9 cellular contexts compared by ENCODE assay signal in genomic region chr10:29392376-29393021, GRCh38.
DNase-seq lines count a peak whose midpoint lies in the region; ATAC-seq and TF ChIP-seq lines count a peak whose summit lies in the region.
"Had no signal": no experiment of that assay in that cellular context is flagged by ENCODE, and none has a peak within 500 bp of the region (broad histone marks: within the 10 kb centered on the region; RNA-seq: fewer than 3 reads in every experiment).

No MANE protein-coding gene starts in this region.

- no peaks in the 10 kb centered on the region for H3K36me3 Mint-ChIP-seq in activated CD4-positive, alpha-beta memory T cell treated with anti-CD3 and anti-CD28 coated beads, Interleukin-2, amount 10 ng/mL, durations not matched to agents 7 days and 5 days (ENCODE audit: low read depth)
- H3K36me3 Mint-ChIP-seq: CD8-positive, alpha-beta memory T cell had no signal

- 26 to 28% methylated on average over 4 of the region's 4 CpGs for WGBS in GM23248 (ENCODE audit: low coverage in 1 of 2, low lambda C conversion rate in 2 of 2, missing lambda C conversion rate in 2 of 2), 2 experiments
- 33 to 40% methylated on average over 4 of the region's 4 CpGs for WGBS in sigmoid colon, 2 donors

- TF ChIP-seq POLR2A in sigmoid colon (IDR thresholded peaks at IDR 0.05), result no peak

- H3F3A ChIP-seq in GM23248 (ENCODE audit: insufficient read depth), result no peaks in the 10 kb centered on the region

- H3K27me3 Mint-ChIP-seq in activated CD4-positive, alpha-beta memory T cell treated with anti-CD3 and anti-CD28 coated beads, Interleukin-2, amount 10 ng/mL, durations not matched to agents 7 days and 5 days, result peaks cover 1% of the 10 kb centered on the region

- H3K27me3 ChIP-seq in GM23248 (replicated peaks; ENCODE audit: insufficient read depth), result peaks cover 32% of the 10 kb centered on the region
- no peaks in the 10 kb centered on the region for H3K27me3 ChIP-seq in left ventricle myocardium inferior (ENCODE audit: low read depth)
- no peaks in the 10 kb centered on the region for H3K27me3 ChIP-seq in sigmoid colon

- no peaks in the 10 kb centered on the region for H3K4me1 Mint-ChIP-seq in activated CD4-positive, alpha-beta memory T cell treated with anti-CD3 and anti-CD28 coated beads, Interleukin-2, amount 10 ng/mL, durations not matched to agents 7 days and 5 days

- H3K9me3 Mint-ChIP-seq in activated CD4-positive, alpha-beta memory T cell treated with anti-CD3 and anti-CD28 coated beads, Interleukin-2, amount 10 ng/mL, durations not matched to agents 7 days and 5 days, result no peaks in the 10 kb centered on the region
- H3K9me3 Mint-ChIP-seq: CD8-positive, alpha-beta memory T cell had no signal

- no peaks in the 10 kb centered on the region for H3K79me2 ChIP-seq in GM23248 (ENCODE audit: insufficient read depth)

- H3K27ac ChIP-seq in GM23248 (no peak overlapping the region), left ventricle myocardium inferior (replicated peaks) (no peak overlapping the region), sigmoid colon (no peak overlapping the region)

- no peaks in the 10 kb centered on the region for H3K36me3 ChIP-seq in GM23248 (ENCODE audit: low read depth)
- H3K36me3 ChIP-seq in left ventricle myocardium inferior, result no peaks in the 10 kb centered on the region
- no peaks in the 10 kb centered on the region for H3K36me3 ChIP-seq in sigmoid colon

- CTCF ChIA-PET in activated CD4-positive, alpha-beta memory T cell treated with anti-CD3 and anti-CD28 coated beads, Interleukin-2, amount 10 ng/mL, durations not matched to agents 7 days and 5 days (lab: Charles Lee), result interaction anchor here (1.3 to 2.8 kb wide), 4 partner anchors 9 to 54 kb away, joined by 3 to 13 read pairs (median 10); no protein-coding TSS in a partner anchor

- H3K4me1 ChIP-seq in GM23248 (ENCODE audit: insufficient read depth) (no peaks in the 10 kb centered on the region), left ventricle myocardium inferior (no peaks in the 10 kb centered on the region), sigmoid colon (no peaks in the 10 kb centered on the region)

- in situ Hi-C loops in GM23248 (cut with MboI), result no loop called here

- ATAC-seq in GM19035 (IDR thresholded peaks at IDR 0.05; ENCODE audit: unreplicated experiment), result no peak

- H2AFZ ChIP-seq in GM23248, result no peak overlapping the region

- H3K27ac Mint-ChIP-seq in activated CD4-positive, alpha-beta memory T cell treated with anti-CD3 and anti-CD28 coated beads, Interleukin-2, amount 10 ng/mL, durations not matched to agents 7 days and 5 days, result no peak overlapping the region

- peak; percentile 23 for DNase-seq in NCI-H1436 (lab: John Stamatoyannopoulos, UW)
- no peak for DNase-seq in NCI-H1436 treated with DMSO at 0.1 percent for 48 hours (lab: John Stamatoyannopoulos, UW)
- peak; percentile 64 for DNase-seq in GM23248
- DNase-seq in NCI-H146 treated with DMSO at 0.1 percent for 48 hours (lab: John Stamatoyannopoulos, UW; ENCODE audit: unreplicated experiment), result peak; percentile 74
- DNase-seq in activated CD4-positive, alpha-beta memory T cell treated with anti-CD3 and anti-CD28 coated beads, Interleukin-2, amount 10 ng/mL, durations not matched to agents 7 days and 5 days, result peak; percentile 39
- DNase-seq in left ventricle myocardium inferior, result no peak
- DNase-seq in sigmoid colon, result no peak

- no peaks in the 10 kb centered on the region for H3K9me2 ChIP-seq in GM23248 (ENCODE audit: insufficient read depth)

- no peak overlapping the region for H3K4me2 ChIP-seq in GM23248 (ENCODE audit: unreplicated experiment)

- H3K9me3 ChIP-seq in GM23248 (ENCODE audit: low read depth), result no peaks in the 10 kb centered on the region
- no peaks in the 10 kb centered on the region for H3K9me3 ChIP-seq in left ventricle myocardium inferior (replicated peaks)
- no peaks in the 10 kb centered on the region for H3K9me3 ChIP-seq in sigmoid colon

- H3K9ac ChIP-seq in GM23248, result no peak overlapping the region

- POLR2A ChIA-PET in activated CD4-positive, alpha-beta memory T cell treated with anti-CD3 and anti-CD28 coated beads, Interleukin-2, amount 10 ng/mL, durations not matched to agents 7 days and 5 days (lab: Charles Lee), result interaction anchor here (1.4 kb wide), 1 partner anchor 56 kb away, joined by 3 read pairs; no protein-coding TSS in a partner anchor

- intact Hi-C loops in left ventricle myocardium inferior (cut with micrococcal nuclease), result no loop called here
- intact Hi-C loops in sigmoid colon (cut with DNase I), result no loop called here

- H3K4me3 ChIP-seq in GM23248 (no peak overlapping the region), left ventricle myocardium inferior (no peak overlapping the region), sigmoid colon (no peak overlapping the region)

- H3K4me3 Mint-ChIP-seq in activated CD4-positive, alpha-beta memory T cell treated with anti-CD3 and anti-CD28 coated beads, Interleukin-2, amount 10 ng/mL, durations not matched to agents 7 days and 5 days, result no peak overlapping the region
- H3K4me3 Mint-ChIP-seq: CD8-positive, alpha-beta memory T cell had no signal

- no peak for TF ChIP-seq EP300 in sigmoid colon (IDR thresholded peaks at IDR 0.05)

- H4K20me1 ChIP-seq in GM23248 (ENCODE audit: insufficient read depth), result no peaks in the 10 kb centered on the region

- TF ChIP-seq CTCF in left ventricle myocardium inferior (IDR thresholded peaks at IDR 0.05; ENCODE audit: borderline replicate concordance) (peak; percentile 84), sigmoid colon (IDR thresholded peaks at IDR 0.05) (peak in 3 of 4 experiments; percentile 46 to 63 (median 62))

Comparison
In these comparisons a context has a peak if more than half of its experiments do, and no peak if none do; other contexts are left out.
1. DNase-seq: peak in NCI-H1436 (single experiment), GM23248 (single experiment), NCI-H146 treated with DMSO at 0.1 percent for 48 hours (single experiment) and activated CD4-positive, alpha-beta memory T cell treated with anti-CD3 and anti-CD28 coated beads, Interleukin-2, amount 10 ng/mL, durations not matched to agents 7 days and 5 days (single experiment); none in NCI-H1436 treated with DMSO at 0.1 percent for 48 hours (single experiment), left ventricle myocardium inferior (single experiment) and sigmoid colon (single experiment).